Comparison of ENCODE assay signal across 11 cellular contexts in the genomic region with DNA sequence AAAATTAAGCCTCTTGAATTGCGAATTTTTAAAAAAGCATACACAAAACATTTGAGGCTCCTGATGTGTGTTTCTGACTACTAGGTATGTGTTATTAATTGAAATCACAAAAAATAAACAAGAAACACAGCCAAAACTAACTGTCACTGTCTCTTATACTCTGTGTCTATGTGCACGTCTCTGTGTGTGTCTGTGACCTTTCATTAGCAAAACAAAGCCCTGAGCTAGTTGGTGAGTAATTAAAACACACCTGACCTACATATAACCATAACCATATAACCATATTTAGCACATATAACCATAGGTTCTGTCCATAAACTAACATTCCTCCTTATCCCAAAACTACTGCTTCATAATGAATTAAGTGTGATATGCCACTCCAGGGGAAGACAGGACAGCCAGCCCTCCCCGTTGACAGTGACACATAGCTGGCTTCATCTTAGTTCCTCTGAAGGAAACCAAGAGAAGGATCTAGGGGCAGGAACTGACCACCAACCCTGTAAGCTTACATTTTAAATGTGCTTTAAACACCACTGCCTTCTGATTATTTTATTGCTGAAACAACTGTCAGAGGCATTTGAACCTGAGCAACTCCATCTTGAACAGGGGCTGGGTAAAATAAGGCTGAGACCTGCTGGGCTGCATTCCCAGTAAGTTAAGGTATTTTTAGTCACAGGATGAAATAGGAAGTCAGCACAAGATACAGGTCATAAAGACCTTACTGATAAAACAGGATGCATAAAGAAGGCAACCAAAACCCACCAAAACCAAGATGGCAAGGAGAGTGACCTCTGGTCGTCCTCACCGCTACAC.
DNase-seq lines count a peak whose midpoint lies in the region; ATAC-seq and TF ChIP-seq lines count a peak whose summit lies in the region.
"Had no signal": no experiment of that assay in that cellular context is flagged by ENCODE, and none has a peak within 500 bp of the region (broad histone marks: within the 10 kb centered on the region; RNA-seq: fewer than 3 reads in every experiment).

No MANE protein-coding gene starts in this region.

- intact Hi-C loops in activated CD8-positive, alpha-beta T cell treated with anti-CD3 and anti-CD28 coated beads for 36 hours (cut with micrococcal nuclease), result no loop called here
- intact Hi-C loops in breast epithelium (cut with DNase I; ENCODE audit: low total_unique reads), result no loop called here
- intact Hi-C loops in transverse colon (cut with DNase I; ENCODE audit: low total_unique reads), result no loop called here

- no peak overlapping the region for H2AK5ac ChIP-seq in mesenchymal stem cell (ENCODE audit: low read length, severe bottlenecking)

- no peak for TF ChIP-seq CTCF in activated CD8-positive, alpha-beta T cell treated with anti-CD3 and anti-CD28 coated beads for 36 hours (IDR thresholded peaks at IDR 0.05)
- TF ChIP-seq CTCF in breast epithelium (IDR thresholded peaks at IDR 0.05) (no peak), transverse colon (IDR thresholded peaks at IDR 0.05) (no peak)

- no peak overlapping the region for H2BK120ac ChIP-seq in mesenchymal stem cell (ENCODE audit: low read depth, low read length)

- peaks cover 8% of the 10 kb centered on the region for H3K36me3 Mint-ChIP-seq in activated CD8-positive, alpha-beta T cell treated with anti-CD3 and anti-CD28 coated beads, Interleukin-2, amount 10 ng/mL, durations not matched to agents 7 days and 5 days (ENCODE audit: low read depth)
- H3K36me3 Mint-ChIP-seq in activated CD8-positive, alpha-beta T cell treated with anti-CD3 and anti-CD28 coated beads for 36 hours (ENCODE audit: low read depth), result peaks cover 5% of the 10 kb centered on the region

- H3K18ac ChIP-seq in mesenchymal stem cell (ENCODE audit: low read depth in 1 of 2, low read length in 2 of 2), result peak overlapping the region in 1 of 2 experiments; percentile 82

- no peaks in the 10 kb centered on the region for H3K9me3 Mint-ChIP-seq in activated CD8-positive, alpha-beta T cell treated with anti-CD3 and anti-CD28 coated beads, Interleukin-2, amount 10 ng/mL, durations not matched to agents 7 days and 5 days (ENCODE audit: insufficient read depth)
- H3K9me3 Mint-ChIP-seq in activated CD8-positive, alpha-beta T cell treated with anti-CD3 and anti-CD28 coated beads for 36 hours, result no peaks in the 10 kb centered on the region

- no peak overlapping the region for H3K23ac ChIP-seq in mesenchymal stem cell (ENCODE audit: low read length in 2 of 2)

- H3K4me1 ChIP-seq in breast epithelium, result peaks cover 9 to 16% of the 10 kb centered on the region in 2 donors
- H3K4me1 ChIP-seq in mesenchymal stem cell (ENCODE audit: control insufficient read depth, insufficient read depth, low read depth, low read length), result peaks cover 6% of the 10 kb centered on the region
- peaks cover 38 to 74% (median 42%) of the 10 kb centered on the region in 4 donors for H3K4me1 ChIP-seq in transverse colon

- no peak overlapping the region for H2AFZ ChIP-seq in mesenchymal stem cell (ENCODE audit: low read depth, low read length)

- no peak overlapping the region for H2BK5ac ChIP-seq in mesenchymal stem cell (ENCODE audit: low read depth, low read length, poor library complexity, severe bottlenecking)

- no peak overlapping the region for H4K8ac ChIP-seq in mesenchymal stem cell (ENCODE audit: low read length)

- no peak overlapping the region for H3K4ac ChIP-seq in mesenchymal stem cell (ENCODE audit: low read depth in 1 of 2, low read length in 2 of 2)

- H3K14ac ChIP-seq in mesenchymal stem cell (ENCODE audit: low read length in 2 of 2), result peak overlapping the region in 1 of 2 experiments; percentile 85

- POLR2A ChIA-PET in activated CD8-positive, alpha-beta T cell treated with anti-CD3 and anti-CD28 coated beads, Interleukin-2, amount 10 ng/mL, durations not matched to agents 7 days and 5 days (lab: Charles Lee), result no interaction called here
- POLR2A ChIA-PET in activated CD8-positive, alpha-beta T cell treated with anti-CD3 and anti-CD28 coated beads for 36 hours (lab: Charles Lee), result interaction anchor here (0.6 kb wide), 1 partner anchor 119 kb away, joined by 4 read pairs; no protein-coding TSS in a partner anchor

- no peak for DNase-seq in activated CD8-positive, alpha-beta T cell treated with anti-CD3 and anti-CD28 coated beads, Interleukin-2, amount 10 ng/mL, durations not matched to agents 7 days and 5 days
- DNase-seq in activated CD8-positive, alpha-beta T cell treated with anti-CD3 and anti-CD28 coated beads for 36 hours, result no peak
- no peak for DNase-seq in breast epithelium (ENCODE audit: low spot score in 2 of 2)
- DNase-seq in mesenchymal stem cell, result peak; percentile 13
- DNase-seq in transverse colon, result no peak
- no peak for DNase-seq in hypothalamus (lab: John Stamatoyannopoulos, UW)
- DNase-seq in T1000 (lab: John Stamatoyannopoulos, UW), result no peak
- DNase-seq in A172 (ENCODE audit: low spot score), result no peak
- DNase-seq: EL, NCI-H748 treated with DMSO at 0.1 percent for 48 hours had no signal

- H3K9me3 ChIP-seq in breast epithelium (no peaks in the 10 kb centered on the region), mesenchymal stem cell (ENCODE audit: control insufficient read depth, low read length) (no peaks in the 10 kb centered on the region), transverse colon (no peaks in the 10 kb centered on the region)

- H3K4me2 ChIP-seq in mesenchymal stem cell (ENCODE audit: low read length, poor library complexity, severe bottlenecking), result no peak overlapping the region

- H3K27me3 ChIP-seq in breast epithelium, result no peaks in the 10 kb centered on the region
- no peaks in the 10 kb centered on the region for H3K27me3 ChIP-seq in mesenchymal stem cell (ENCODE audit: control insufficient read depth in 1 of 2, insufficient read depth in 1 of 2, low read length in 2 of 2)
- no peaks in the 10 kb centered on the region for H3K27me3 ChIP-seq in transverse colon
- H3K27me3 ChIP-seq: brain microvascular endothelial cell had no signal

- no peak overlapping the region for H2BK15ac ChIP-seq in mesenchymal stem cell (ENCODE audit: low read depth, poor library complexity, severe bottlenecking)

- in situ Hi-C loops in transverse colon (cut with MboI; ENCODE audit: low pct_ligation_motif_present in 1 of 4, low pct_unique_long_range_greater_than_20kb in 1 of 4, low sequenced_read_pairs in 3 of 4), result no loop called here

- H3K4me3 ChIP-seq in breast epithelium (no peak overlapping the region), mesenchymal stem cell (ENCODE audit: insufficient read depth in 1 of 2, low read depth in 1 of 2, low read length in 2 of 2) (no peak overlapping the region), transverse colon (no peak overlapping the region)

- no peak overlapping the region for H4K91ac ChIP-seq in mesenchymal stem cell (ENCODE audit: low read length)

- CTCF ChIA-PET in activated CD8-positive, alpha-beta T cell treated with anti-CD3 and anti-CD28 coated beads, Interleukin-2, amount 10 ng/mL, durations not matched to agents 7 days and 5 days (lab: Charles Lee), result no interaction called here
- CTCF ChIA-PET in activated CD8-positive, alpha-beta T cell treated with anti-CD3 and anti-CD28 coated beads for 36 hours (lab: Charles Lee), result interaction anchor here (0.7 kb wide), 1 partner anchor 48 kb away, joined by 3 read pairs; no protein-coding TSS in a partner anchor

- no peak overlapping the region for H3K4me3 Mint-ChIP-seq in activated CD8-positive, alpha-beta T cell treated with anti-CD3 and anti-CD28 coated beads, Interleukin-2, amount 10 ng/mL, durations not matched to agents 7 days and 5 days
- no peak overlapping the region for H3K4me3 Mint-ChIP-seq in activated CD8-positive, alpha-beta T cell treated with anti-CD3 and anti-CD28 coated beads for 36 hours

- peak overlapping the region in 1 of 2 experiments; percentile 79 for H2BK12ac ChIP-seq in mesenchymal stem cell (ENCODE audit: low read length in 2 of 2)

- H3K27me3 Mint-ChIP-seq in activated CD8-positive, alpha-beta T cell treated with anti-CD3 and anti-CD28 coated beads, Interleukin-2, amount 10 ng/mL, durations not matched to agents 7 days and 5 days (ENCODE audit: low read depth), result no peaks in the 10 kb centered on the region
- no peaks in the 10 kb centered on the region for H3K27me3 Mint-ChIP-seq in activated CD8-positive, alpha-beta T cell treated with anti-CD3 and anti-CD28 coated beads for 36 hours

- H3K4me1 Mint-ChIP-seq in activated CD8-positive, alpha-beta T cell treated with anti-CD3 and anti-CD28 coated beads, Interleukin-2, amount 10 ng/mL, durations not matched to agents 7 days and 5 days (ENCODE audit: low read depth), result peaks cover 59% of the 10 kb centered on the region
- peaks cover 60% of the 10 kb centered on the region for H3K4me1 Mint-ChIP-seq in activated CD8-positive, alpha-beta T cell treated with anti-CD3 and anti-CD28 coated beads for 36 hours (ENCODE audit: low read depth)

- peaks cover 28% of the 10 kb centered on the region for H3K79me1 ChIP-seq in mesenchymal stem cell (replicated peaks; ENCODE audit: low read length, poor library complexity, severe bottlenecking)

- WGBS in mesenchymal stem cell, result 87% methylated on average over 4 of the region's 5 CpGs
- 68 to 76% methylated on average over 4 to 5 of the region's 5 CpGs for WGBS in transverse colon (ENCODE audit: low coverage in 1 of 2), 2 donors

- no peaks in the 10 kb centered on the region for H3K36me3 ChIP-seq in breast epithelium
- H3K36me3 ChIP-seq in mesenchymal stem cell (ENCODE audit: control insufficient read depth in 1 of 2, insufficient read depth in 2 of 2, low read depth in 1 of 2, low read length in 2 of 2), result peaks cover 4% of the 10 kb centered on the region in 2 experiments
- no peaks in the 10 kb centered on the region for H3K36me3 ChIP-seq in transverse colon
- H3K36me3 ChIP-seq: brain microvascular endothelial cell had no signal

- H3K27ac ChIP-seq in breast epithelium (peak overlapping the region; percentile 65 to 85), mesenchymal stem cell (ENCODE audit: low read length, poor library complexity, severe bottlenecking) (no peak overlapping the region), transverse colon (peak overlapping the region; percentile 59 to 82 (median 74))
- H3K27ac ChIP-seq: brain microvascular endothelial cell had no signal

- H3K27ac Mint-ChIP-seq in activated CD8-positive, alpha-beta T cell treated with anti-CD3 and anti-CD28 coated beads, Interleukin-2, amount 10 ng/mL, durations not matched to agents 7 days and 5 days, result peak overlapping the region; percentile 44
- no peak overlapping the region for H3K27ac Mint-ChIP-seq in activated CD8-positive, alpha-beta T cell treated with anti-CD3 and anti-CD28 coated beads for 36 hours

- no peak for TF ChIP-seq EP300 in transverse colon (IDR thresholded peaks at IDR 0.05; ENCODE audit: low read depth)

- H3K9ac ChIP-seq in mesenchymal stem cell (ENCODE audit: low read length), result peak overlapping the region; percentile 78

- no peak for ATAC-seq in activated CD8-positive, alpha-beta T cell treated with anti-CD3 and anti-CD28 coated beads, Interleukin-2, amount 10 ng/mL, durations not matched to agents 7 days and 5 days
- no peak for ATAC-seq in activated CD8-positive, alpha-beta T cell treated with anti-CD3 and anti-CD28 coated beads for 36 hours

- TF ChIP-seq POLR2A in breast epithelium (IDR thresholded peaks at IDR 0.05), result no peak
- no peak for TF ChIP-seq POLR2A in transverse colon (IDR thresholded peaks at IDR 0.05)
